9 cellular contexts compared by ENCODE assay signal in the genomic region with DNA sequence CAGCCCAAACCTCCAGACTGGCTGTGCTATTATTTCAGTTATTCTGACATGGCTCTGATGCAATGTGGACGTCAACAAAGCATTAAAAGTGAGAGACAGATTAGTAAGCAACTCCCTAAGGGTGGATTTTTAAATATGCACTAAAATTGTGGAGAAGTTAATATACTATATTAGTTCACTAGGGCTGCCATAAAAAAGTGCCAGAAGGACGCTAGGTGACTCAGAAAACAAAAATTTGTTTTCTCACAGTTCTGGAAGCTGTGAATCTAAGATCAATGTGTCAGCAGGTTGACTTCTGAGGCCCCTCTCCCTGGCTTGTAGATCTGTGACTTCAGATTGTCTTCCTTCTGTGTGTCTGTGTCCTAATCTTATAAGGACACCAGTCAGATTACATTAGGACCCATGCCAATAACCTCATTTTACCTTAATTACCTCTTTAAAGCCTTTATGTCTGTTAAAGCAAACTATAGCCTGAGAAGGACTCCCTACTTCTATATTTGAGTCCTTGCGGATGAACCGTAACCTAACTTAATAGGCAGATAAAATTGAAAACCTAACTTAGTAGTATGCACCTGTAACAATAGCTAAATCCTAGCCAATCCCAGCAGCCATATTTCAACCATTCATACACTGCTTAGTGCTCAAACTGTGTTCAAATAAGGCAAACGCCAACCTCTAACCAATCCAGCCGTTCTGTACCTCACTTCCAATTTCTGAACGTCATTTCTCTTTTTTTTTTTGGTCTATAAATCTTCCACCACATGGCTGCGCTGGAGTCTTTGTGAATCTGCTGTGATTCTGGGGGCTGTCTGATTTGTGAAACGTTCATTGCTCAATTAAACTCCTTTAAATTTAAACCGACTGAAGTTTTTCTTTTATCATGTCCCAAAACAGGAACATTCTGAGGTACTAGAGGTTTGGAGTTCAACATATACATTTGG.
A peak's percentile ranks its signal among the peaks of the same experiment; 100 is the strongest.
DNase-seq lines count a peak whose midpoint lies in the region; ATAC-seq, FAIRE-seq and TF ChIP-seq lines count a peak whose summit lies in the region.
"Had no signal": no experiment of that assay in that cellular context is flagged by ENCODE, and none has a peak within 500 bp of the region (broad histone marks: within the 10 kb centered on the region; RNA-seq: fewer than 3 reads in every experiment).

No MANE protein-coding gene starts in this region.

- no peak for DNase-seq in D721Med (ENCODE audit: insufficient read length, low spot score)
- DNase-seq in NCI-H69 (lab: John Stamatoyannopoulos, UW) = peak; percentile 74
- DNase-seq in fibroblast of pulmonary artery (ENCODE audit: low read depth) = peak; percentile 45
- DNase-seq in HPDE6-E6E7 (ENCODE audit: extremely low spot score) = no peak
- DNase-seq in stimulated activated naive CD4-positive, alpha-beta T cell treated with Interleukin-2 at 50 U/mL for 16 hours (lab: John Stamatoyannopoulos, UW) = no peak
- DNase-seq in Ammon's horn (ENCODE audit: low spot score) = no peak

- no peak for FAIRE-seq in D721Med (lab: Jason Lieb, UNC)
- FAIRE-seq: colon had no signal

- TF ChIP-seq CTCF in D721Med (IDR thresholded peaks at IDR 0.05; ENCODE audit: insufficient read depth, missing control alignments) = peak; percentile 20
- no peak for TF ChIP-seq CTCF in fibroblast of pulmonary artery (IDR thresholded peaks at IDR 0.05; ENCODE audit: low read length, missing control alignments)

- peak; percentile 14 for ATAC-seq in GM21447 (IDR thresholded peaks at IDR 0.05; ENCODE audit: unreplicated experiment)
- ATAC-seq in HG02610 (IDR thresholded peaks at IDR 0.05; ENCODE audit: unreplicated experiment) = no peak

- H3K4me3 ChIP-seq in fibroblast of pulmonary artery (replicated peaks; ENCODE audit: low read depth, low read length) = no peak overlapping the region

Comparison
In these comparisons a context has a peak if more than half of its experiments do, and no peak if none do; other contexts are left out.
1. DNase-seq: peak in NCI-H69 (single experiment) and fibroblast of pulmonary artery (single experiment); none in D721Med (single experiment), HPDE6-E6E7 (single experiment), stimulated activated naive CD4-positive, alpha-beta T cell treated with Interleukin-2 at 50 U/mL for 16 hours (single experiment) and Ammon's horn (single experiment).